9 cellular contexts compared by ENCODE assay signal in the genomic region with DNA sequence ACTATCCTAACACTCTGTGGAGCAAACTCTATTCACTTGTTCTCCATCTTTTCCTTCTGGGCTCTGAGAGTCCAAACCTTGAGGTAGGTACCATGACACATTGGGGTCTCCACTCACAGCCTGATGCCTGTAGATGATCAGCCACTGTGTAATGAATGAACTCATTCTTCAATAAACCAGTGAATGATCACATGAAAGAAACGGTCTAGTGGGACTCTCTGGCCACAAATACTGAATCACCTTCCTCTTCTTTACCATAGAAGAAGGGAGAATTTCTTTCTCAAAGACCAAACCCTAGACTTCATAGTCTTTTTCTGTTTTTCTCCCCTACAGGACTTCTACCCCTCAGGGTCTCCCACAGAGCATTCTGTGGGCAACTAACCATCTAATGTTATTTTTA. TPM values are rescaled to one million over a fixed set of nuclear protein-coding genes. Genes with fewer than 3 reads are reported as not detected.
DNase-seq lines count a peak whose midpoint lies in the region; ATAC-seq and TF ChIP-seq lines count a peak whose summit lies in the region.
"Had no signal": no experiment of that assay in that cellular context is flagged by ENCODE, and none has a peak within 500 bp of the region (broad histone marks: within the 10 kb centered on the region; RNA-seq: fewer than 3 reads in every experiment).

No MANE protein-coding gene starts in this region.

- H3K36me3 Mint-ChIP-seq in CD8-positive, alpha-beta memory T cell, result peaks cover 2 to 43% (median 2%) of the 10 kb centered on the region in 3 donors

- CTCF ChIA-PET in HEK293 (lab: Yijun Ruan, JAX), result interaction anchor here (0.7 to 1.7 kb wide), 6 partner anchors 7 to 104 kb away, joined by 3 to 24 read pairs (median 4); no protein-coding TSS in a partner anchor
- CTCF ChIA-PET in CD8-positive, alpha-beta memory T cell (lab: Charles Lee), result interaction anchor here (0.7 to 0.9 kb wide), 2 partner anchors 21 to 110 kb away, joined by 3 read pairs; a partner anchor contains a TSS

- H3K36me3 ChIP-seq in HEK293 (ENCODE audit: control insufficient read depth in 2 of 2, insufficient read depth in 1 of 2, low read length in 2 of 2), result no peaks in the 10 kb centered on the region
- H3K36me3 ChIP-seq in CD8-positive, alpha-beta memory T cell (ENCODE audit: insufficient read depth, low read length), result no peaks in the 10 kb centered on the region

- no peak for TF ChIP-seq CTCF in HEK293 (tag by site-specific recombination; IDR thresholded peaks at IDR 0.05)

- peaks cover 15 to 30% (median 22%) of the 10 kb centered on the region in 5 donors for H3K9me3 Mint-ChIP-seq in CD8-positive, alpha-beta memory T cell

- no peak overlapping the region for H3K4me3 Mint-ChIP-seq in CD8-positive, alpha-beta memory T cell

- H3K27me3 Mint-ChIP-seq in CD8-positive, alpha-beta memory T cell, result peaks cover 8 to 9% of the 10 kb centered on the region in 2 donors

- no peaks in the 10 kb centered on the region for H3K27me3 ChIP-seq in CD8-positive, alpha-beta memory T cell (ENCODE audit: insufficient read depth, low read length, poor library complexity, severe bottlenecking)

- H3K9me3 ChIP-seq in HEK293 (ENCODE audit: control insufficient read depth, insufficient read depth, low read depth, low read length), result no peaks in the 10 kb centered on the region
- no peaks in the 10 kb centered on the region for H3K9me3 ChIP-seq in CD8-positive, alpha-beta memory T cell (ENCODE audit: low read length)

- no peak overlapping the region for H3K4me3 ChIP-seq in HEK293 (ENCODE audit: low read depth, low read length)
- no peak overlapping the region for H3K4me3 ChIP-seq in CD8-positive, alpha-beta memory T cell (ENCODE audit: low read length)

- no peaks in the 10 kb centered on the region for H3K4me1 Mint-ChIP-seq in CD8-positive, alpha-beta memory T cell

- peak; percentile 39 for DNase-seq in LHCN-M2 (ENCODE audit: low read depth)
- DNase-seq in glomerular visceral epithelial cell (ENCODE audit: extremely low spot score), result peak; percentile 84
- DNase-seq in OCI-M2 (lab: John Stamatoyannopoulos, UW; ENCODE audit: unreplicated experiment), result no peak
- no peak for DNase-seq in T1000 (lab: John Stamatoyannopoulos, UW)
- no peak for DNase-seq in CD8-positive, alpha-beta memory T cell
- no peak for DNase-seq in NCI-H2171 treated with DMSO at 0.1 percent for 48 hours (lab: John Stamatoyannopoulos, UW)

- H3K27ac Mint-ChIP-seq in CD8-positive, alpha-beta memory T cell, result no peak overlapping the region

- POLR2A ChIA-PET in HEK293 (lab: Yijun Ruan, JAX), result no interaction called here
- POLR2A ChIA-PET in CD8-positive, alpha-beta memory T cell (lab: Charles Lee), result no interaction called here

- no peaks in the 10 kb centered on the region for H3K4me1 ChIP-seq in HEK293 (ENCODE audit: control insufficient read depth, insufficient read depth, low read length)
- no peaks in the 10 kb centered on the region for H3K4me1 ChIP-seq in CD8-positive, alpha-beta memory T cell (ENCODE audit: insufficient read depth, low read length)

- H3K27ac ChIP-seq in HEK293 (ENCODE audit: extremely low read depth, low read depth, low read length), result peak overlapping the region; percentile 0; the same call in 1 of the 2 replicates
- no peak overlapping the region for H3K27ac ChIP-seq in CD8-positive, alpha-beta memory T cell (ENCODE audit: low read depth, low read length)
- H3K27ac ChIP-seq: KMS-11 had no signal

- ATAC-seq in GM18873 (IDR thresholded peaks at IDR 0.05; ENCODE audit: low FRiP score, unreplicated experiment), result peak; percentile 24

TF ChIP-seq in HEK293, 187 proteins besides CTCF, POLR2A, EP300 and RAD21:
- TF ChIP-seq ZNF239 (tag by site-specific recombination; IDR thresholded peaks at IDR 0.05), result no peak
- TF ChIP-seq ZNF155 (tag by site-specific recombination; IDR thresholded peaks at IDR 0.05), result no peak
- TF ChIP-seq ZNF184 (tag by site-specific recombination; IDR thresholded peaks at IDR 0.05), result no peak
- no peak for TF ChIP-seq ZNF114 (tag by site-specific recombination; IDR thresholded peaks at IDR 0.05)
- TF ChIP-seq ZNF266 (tag by site-specific recombination; IDR thresholded peaks at IDR 0.05; ENCODE audit: low read depth), result no peak
- TF ChIP-seq ZNF423 (tag by site-specific recombination; IDR thresholded peaks at IDR 0.05), result no peak
- TF ChIP-seq ZNF274 (IDR thresholded peaks at IDR 0.05; ENCODE audit: low read length), result no peak
- no peak for TF ChIP-seq ZNF274 (tag by site-specific recombination; IDR thresholded peaks at IDR 0.05; ENCODE audit: borderline replicate concordance)
- no peak for TF ChIP-seq ZNF514 (tag by site-specific recombination; IDR thresholded peaks at IDR 0.05)
- TF ChIP-seq ZNF10 (tag by site-specific recombination; IDR thresholded peaks at IDR 0.05), result no peak
- no peak for TF ChIP-seq ZNF48 (tag by site-specific recombination; IDR thresholded peaks at IDR 0.05)
- TF ChIP-seq, protein P1, sequence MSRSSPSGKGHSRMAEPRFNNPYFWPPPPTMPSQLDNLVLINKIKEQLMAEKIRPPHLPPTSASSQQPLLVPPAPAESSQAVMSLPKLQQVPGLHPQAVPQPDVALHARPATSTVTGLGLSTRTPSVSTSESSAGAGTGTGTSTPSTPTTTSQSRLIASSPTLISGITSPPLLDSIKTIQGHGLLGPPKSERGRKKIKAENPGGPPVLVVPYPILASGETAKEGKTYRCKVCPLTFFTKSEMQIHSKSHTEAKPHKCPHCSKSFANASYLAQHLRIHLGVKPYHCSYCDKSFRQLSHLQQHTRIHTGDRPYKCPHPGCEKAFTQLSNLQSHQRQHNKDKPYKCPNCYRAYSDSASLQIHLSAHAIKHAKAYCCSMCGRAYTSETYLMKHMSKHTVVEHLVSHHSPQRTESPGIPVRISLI (tag by site-specific recombination; IDR thresholded peaks at IDR 0.05), result no peak
- no peak for TF ChIP-seq ZNF341 (tag by site-specific recombination; IDR thresholded peaks at IDR 0.05; ENCODE audit: low read depth)
- TF ChIP-seq ZNF394 (tag by site-specific recombination; IDR thresholded peaks at IDR 0.05; ENCODE audit: borderline replicate concordance), result no peak
- TF ChIP-seq ZNF830 (tag by site-specific recombination; IDR thresholded peaks at IDR 0.05; ENCODE audit: low read depth), result no peak
- no peak for TF ChIP-seq ZNF248 (tag by site-specific recombination; IDR thresholded peaks at IDR 0.05)
- no peak for TF ChIP-seq ZBTB1 (tag by site-specific recombination; IDR thresholded peaks at IDR 0.05)
- TF ChIP-seq KLF9 (tag by site-specific recombination; IDR thresholded peaks at IDR 0.05; ENCODE audit: low read depth), result no peak
- no peak for TF ChIP-seq PRDM1 (tag by site-specific recombination; IDR thresholded peaks at IDR 0.05)
- no peak for TF ChIP-seq ZNF404 (tag by site-specific recombination; IDR thresholded peaks at IDR 0.05)
- TF ChIP-seq, protein P2, sequence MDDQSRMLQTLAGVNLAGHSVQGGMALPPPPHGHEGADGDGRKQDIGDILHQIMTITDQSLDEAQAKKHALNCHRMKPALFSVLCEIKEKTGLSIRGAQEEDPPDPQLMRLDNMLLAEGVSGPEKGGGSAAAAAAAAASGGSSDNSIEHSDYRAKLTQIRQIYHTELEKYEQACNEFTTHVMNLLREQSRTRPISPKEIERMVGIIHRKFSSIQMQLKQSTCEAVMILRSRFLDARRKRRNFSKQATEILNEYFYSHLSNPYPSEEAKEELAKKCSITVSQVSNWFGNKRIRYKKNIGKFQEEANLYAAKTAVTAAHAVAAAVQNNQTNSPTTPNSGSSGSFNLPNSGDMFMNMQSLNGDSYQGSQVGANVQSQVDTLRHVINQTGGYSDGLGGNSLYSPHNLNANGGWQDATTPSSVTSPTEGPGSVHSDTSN (CRISPR knock-in tag; IDR thresholded peaks at IDR 0.05), result no peak
TF ChIP-seq in HEK293: peak in this region for 0.

RNA-seq across cellular contexts. Expression of a gene that starts 20.5 kb away (rescaled TPM):
- 68.7 and 95.9 TPM in 2 replicates for total RNA-seq in LHCN-M2 (2014; rRNA removed)
- polyA plus RNA-seq in LHCN-M2 (2012), result 36.2 TPM
- total RNA-seq in CD8-positive, alpha-beta memory T cell, result 10 to 100 TPM; 68.7 to 79.8 TPM
- 22.9 TPM for polyA plus RNA-seq in CD8-positive, alpha-beta memory T cell

Comparison
In these comparisons a context has a peak if more than half of its experiments do, and no peak if none do; other contexts are left out.
1. DNase-seq: peak in LHCN-M2 (single experiment) and glomerular visceral epithelial cell (single experiment); none in OCI-M2 (single experiment), T1000 (single experiment), CD8-positive, alpha-beta memory T cell (0 of 5) and NCI-H2171 treated with DMSO at 0.1 percent for 48 hours (single experiment).